In the genomic region with DNA sequence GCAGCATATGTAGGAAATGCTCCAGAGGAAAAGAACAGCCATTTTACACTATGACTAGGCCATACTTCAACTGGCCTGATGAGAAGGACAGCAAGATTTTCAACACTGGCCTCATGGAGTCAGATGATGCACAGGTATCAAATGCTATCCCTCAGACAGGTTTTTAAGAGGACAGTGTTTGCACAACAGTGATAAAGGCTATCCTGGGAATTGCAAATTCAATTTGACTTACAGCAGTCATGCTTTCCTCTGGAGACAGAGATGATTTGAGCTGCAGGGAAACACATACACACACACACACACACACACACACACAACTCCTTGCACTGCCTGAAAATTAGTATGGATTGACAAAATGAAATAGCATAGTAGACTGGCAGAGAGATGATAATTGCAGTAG, we compare ENCODE assay signal across 22 cellular contexts.
DNase-seq lines count a peak whose midpoint lies in the region; ATAC-seq, FAIRE-seq and TF ChIP-seq lines count a peak whose summit lies in the region.
"Had no signal": no experiment of that assay in that cellular context is flagged by ENCODE, and none has a peak within 500 bp of the region (broad histone marks: within the 10 kb centered on the region; RNA-seq: fewer than 3 reads in every experiment).

No MANE protein-coding gene starts in this region.

- H3K27ac ChIP-seq in liver (ENCODE audit: low read depth in 1 of 2, low read length in 2 of 2) (peak overlapping the region; percentile 16 to 56), HepG2 (ENCODE audit: extremely low read length, insufficient read depth, low read length) (no peak overlapping the region)
- H3K27ac ChIP-seq: C4-2B, neutrophil, suprapubic skin had no signal

- H3K36me3 ChIP-seq in liver (ENCODE audit: control insufficient read depth in 4 of 4, insufficient read depth in 3 of 4, low read depth in 1 of 4, low read length in 3 of 4) (no peaks in the 10 kb centered on the region), HepG2 (replicated peaks in 1 of 2; ENCODE audit: control insufficient read depth in 1 of 2, insufficient read depth in 2 of 2, low read length in 2 of 2) (no peaks in the 10 kb centered on the region)
- H3K36me3 ChIP-seq: HAP-1, neutrophil, suprapubic skin had no signal

- H3K9ac ChIP-seq in liver (ENCODE audit: low read depth in 1 of 2, low read length in 2 of 2) (no peak overlapping the region), HepG2 (ENCODE audit: insufficient read depth, low read depth, low read length) (no peak overlapping the region)

- no peaks in the 10 kb centered on the region for H3K79me2 ChIP-seq in HepG2 (ENCODE audit: insufficient read depth, low read length)

- no peak for TF ChIP-seq CTCF in liver (IDR thresholded peaks at IDR 0.05; ENCODE audit: low read depth, low read length, missing input control)
- TF ChIP-seq CTCF in HepG2 (CRISPR knock-in tag; IDR thresholded peaks at IDR 0.05), result no peak
- TF ChIP-seq CTCF in epithelial cell of esophagus (IDR thresholded peaks at IDR 0.05; ENCODE audit: insufficient read depth, low read depth, low read length, missing control alignments), result no peak
- no peak for TF ChIP-seq CTCF in omental fat pad (IDR thresholded peaks at IDR 0.05)

- CTCF ChIA-PET in HepG2 (lab: Yijun Ruan, JAX; ENCODE audit: low intra/inter-chr PET ratio, low total read pairs), result no interaction called here

- TF ChIP-seq EP300 in HepG2 (IDR thresholded peaks at IDR 0.05; ENCODE audit: low read depth in 2 of 2, low read length in 2 of 2), result no peak
- no peak for TF ChIP-seq EP300 in HepG2 (CRISPR knock-in tag; IDR thresholded peaks at IDR 0.05; ENCODE audit: borderline replicate concordance)

- TF ChIP-seq RAD21 in liver (IDR thresholded peaks at IDR 0.05) (peak in 1 of 2 donors; percentile 35), HepG2 (CRISPR knock-in tag; IDR thresholded peaks at IDR 0.05) (no peak)

- POLR2A ChIA-PET in HepG2 (lab: Yijun Ruan, JAX), result no interaction called here

- FAIRE-seq in HepG2 (lab: Jason Lieb, UNC), result no peak
- FAIRE-seq: small intestine had no signal

- no peak overlapping the region for H3K4me3 ChIP-seq in liver (ENCODE audit: low read depth in 1 of 3, low read length in 3 of 3)
- no peak overlapping the region for H3K4me3 ChIP-seq in HepG2 (replicated peaks in 1 of 3; ENCODE audit: insufficient read depth in 1 of 3, low read depth in 2 of 3, low read length in 3 of 3)
- no peak overlapping the region for H3K4me3 ChIP-seq in epithelial cell of esophagus (ENCODE audit: low read length)
- H3K4me3 ChIP-seq: HAP-1, lung, suprapubic skin had no signal

- no peak overlapping the region for H2AFZ ChIP-seq in HepG2 (ENCODE audit: low read length)

- TF ChIP-seq POLR2A in HepG2 (IDR thresholded peaks at IDR 0.05; ENCODE audit: insufficient read depth in 1 of 2, low read depth in 2 of 2, low read length in 2 of 2), result no peak

- H3K27me3 Mint-ChIP-seq in T-helper 17 cell, result no peaks in the 10 kb centered on the region
- H3K27me3 Mint-ChIP-seq: activated naive CD4-positive, alpha-beta T cell treated with anti-CD3 and anti-CD28 coated beads, Interleukin-2, amount 50 U/mL, for 24 hours had no signal

- no peaks in the 10 kb centered on the region for H4K20me1 ChIP-seq in HepG2 (ENCODE audit: insufficient read depth, low read length)

- in situ Hi-C loops in HepG2 (cut with HindIII; ENCODE audit: extremely low pct_ligation_motif_present, low pct_unique_long_range_greater_than_20kb), result no loop called here

- no peaks in the 10 kb centered on the region for H3K27me3 ChIP-seq in liver (ENCODE audit: control insufficient read depth in 4 of 4, insufficient read depth in 4 of 4, low read length in 3 of 4)
- no peaks in the 10 kb centered on the region for H3K27me3 ChIP-seq in HepG2 (ENCODE audit: control insufficient read depth in 1 of 2, insufficient read depth in 2 of 2, low read length in 2 of 2)
- H3K27me3 ChIP-seq: foreskin keratinocyte, neutrophil, suprapubic skin had no signal

- intact Hi-C loops in HepG2 (cut with micrococcal nuclease; ENCODE audit: unreplicated experiment), result no loop called here

- ATAC-seq in HepG2, result no peak
- ATAC-seq in GM19328 (IDR thresholded peaks at IDR 0.05; ENCODE audit: unreplicated experiment), result no peak
- no peak for ATAC-seq in HG02840 (IDR thresholded peaks at IDR 0.05; ENCODE audit: low FRiP score, unreplicated experiment)
- ATAC-seq in omental fat pad (ENCODE audit: low FRiP score), result no peak
- ATAC-seq in T-helper 17 cell, result no peak
- ATAC-seq: foreskin keratinocyte; stimulated activated effector memory CD8-positive, alpha-beta T cell treated with anti-CD3 and anti-CD28 coated beads, Interleukin-12 subunit alpha, Interleukin-12 subunit beta, amount 100 ng/mL, for 72 hours had no signal

- no peak overlapping the region for H3K4me2 ChIP-seq in HepG2 (ENCODE audit: low read depth, low read length)

- peaks cover 0 to 19% (median 8%) of the 10 kb centered on the region in 4 donors for H3K4me1 ChIP-seq in liver (ENCODE audit: control insufficient read depth in 4 of 4, insufficient read depth in 4 of 4, low read length in 3 of 4)
- H3K4me1 ChIP-seq in HepG2 (ENCODE audit: insufficient read depth, low read length), result peaks cover 8% of the 10 kb centered on the region; the same call in 1 of the 2 replicates
- H3K4me1 ChIP-seq: HAP-1 had no signal

- H3K36me3 Mint-ChIP-seq in T-helper 17 cell (ENCODE audit: low read depth), result no peaks in the 10 kb centered on the region
- H3K36me3 Mint-ChIP-seq: activated naive CD4-positive, alpha-beta T cell treated with anti-CD3 and anti-CD28 coated beads, Interleukin-2, amount 50 U/mL, for 24 hours; stimulated activated effector memory CD8-positive, alpha-beta T cell treated with anti-CD3 and anti-CD28 coated beads, Interleukin-12 subunit alpha, Interleukin-12 subunit beta, amount 100 ng/mL, for 72 hours had no signal

- DNase-seq in HepG2 (ENCODE audit: low spot score) (no peak), NCI-H510A treated with DMSO at 0.1 percent for 48 hours (lab: John Stamatoyannopoulos, UW) (peak; percentile 39), epithelial cell of esophagus (ENCODE audit: low read depth) (peak; percentile 10), omental fat pad (ENCODE audit: low spot score) (no peak), T-helper 17 cell (no peak)
- DNase-seq: activated CD4-positive, alpha-beta T cell treated with anti-CD3 and anti-CD28 coated beads for 48 hours; central memory CD4-positive, alpha-beta T cell; DMS 273 treated with DMSO at 0.1 percent for 48 hours; NCI-H774; stimulated activated CD4-positive, alpha-beta T cell treated with anti-CD3 and anti-CD28 coated beads, Interleukin-2, amount 100 ng/mL, for 24 hours had no signal

- H3K4me3 Mint-ChIP-seq in T-helper 17 cell, result no peak overlapping the region
- H3K4me3 Mint-ChIP-seq: activated naive CD4-positive, alpha-beta T cell treated with anti-CD3 and anti-CD28 coated beads, Interleukin-2, amount 50 U/mL, for 24 hours; stimulated activated effector memory CD8-positive, alpha-beta T cell treated with anti-CD3 and anti-CD28 coated beads, Interleukin-12 subunit alpha, Interleukin-12 subunit beta, amount 100 ng/mL, for 72 hours had no signal

- no peaks in the 10 kb centered on the region for H3K9me3 ChIP-seq in liver (ENCODE audit: control insufficient read depth in 4 of 4, low read length in 3 of 4)
- H3K9me3 ChIP-seq in HepG2 (ENCODE audit: low read length), result no peaks in the 10 kb centered on the region
- H3K9me3 ChIP-seq in T-helper 17 cell (ENCODE audit: control insufficient read depth, low read length, poor library complexity, severe bottlenecking), result no peaks in the 10 kb centered on the region
- H3K9me3 ChIP-seq: HAP-1, neutrophil, suprapubic skin had no signal

- no TSS peak for BruUV-seq in HepG2 (replicated peaks; lab: Mats Ljungman, UMichigan)

- no peak overlapping the region for H3K27ac Mint-ChIP-seq in T-helper 17 cell
- H3K27ac Mint-ChIP-seq: activated naive CD4-positive, alpha-beta T cell treated with anti-CD3 and anti-CD28 coated beads, Interleukin-2, amount 50 U/mL, for 24 hours; stimulated activated effector memory CD8-positive, alpha-beta T cell treated with anti-CD3 and anti-CD28 coated beads, Interleukin-12 subunit alpha, Interleukin-12 subunit beta, amount 100 ng/mL, for 72 hours had no signal

- H3K4me1 Mint-ChIP-seq in T-helper 17 cell, result no peaks in the 10 kb centered on the region

TF ChIP-seq in liver, 16 proteins besides CTCF, POLR2A, EP300 and RAD21 (continues in another document):
- TF ChIP-seq JUND (IDR thresholded peaks at IDR 0.05) (no peak), SP1 (IDR thresholded peaks at IDR 0.05) (no peak), TAF1 (conservative IDR thresholded peaks at IDR 0.05) (no peak), YY1 (IDR thresholded peaks at IDR 0.05) (no peak), FOXA2 (IDR thresholded peaks at IDR 0.05) (no peak), NR2F2 (IDR thresholded peaks at IDR 0.05) (no peak), HNF4G (IDR thresholded peaks at IDR 0.05) (no peak)

TF ChIP-seq in HepG2, 621 proteins besides CTCF, POLR2A, EP300 and RAD21 (continues in another document):
- TF ChIP-seq NFKB2 (CRISPR knock-in tag; IDR thresholded peaks at IDR 0.05; ENCODE audit: borderline replicate concordance), result no peak
- TF ChIP-seq, protein P1, sequence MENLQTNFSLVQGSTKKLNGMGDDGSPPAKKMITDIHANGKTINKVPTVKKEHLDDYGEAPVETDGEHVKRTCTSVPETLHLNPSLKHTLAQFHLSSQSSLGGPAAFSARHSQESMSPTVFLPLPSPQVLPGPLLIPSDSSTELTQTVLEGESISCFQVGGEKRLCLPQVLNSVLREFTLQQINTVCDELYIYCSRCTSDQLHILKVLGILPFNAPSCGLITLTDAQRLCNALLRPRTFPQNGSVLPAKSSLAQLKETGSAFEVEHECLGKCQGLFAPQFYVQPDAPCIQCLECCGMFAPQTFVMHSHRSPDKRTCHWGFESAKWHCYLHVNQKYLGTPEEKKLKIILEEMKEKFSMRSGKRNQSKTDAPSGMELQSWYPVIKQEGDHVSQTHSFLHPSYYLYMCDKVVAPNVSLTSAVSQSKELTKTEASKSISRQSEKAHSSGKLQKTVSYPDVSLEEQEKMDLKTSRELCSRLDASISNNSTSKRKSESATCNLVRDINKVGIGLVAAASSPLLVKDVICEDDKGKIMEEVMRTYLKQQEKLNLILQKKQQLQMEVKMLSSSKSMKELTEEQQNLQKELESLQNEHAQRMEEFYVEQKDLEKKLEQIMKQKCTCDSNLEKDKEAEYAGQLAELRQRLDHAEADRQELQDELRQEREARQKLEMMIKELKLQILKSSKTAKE (CRISPR knock-in tag; IDR thresholded peaks at IDR 0.05; ENCODE audit: borderline replicate concordance), result no peak

Comparison
In these comparisons a context has a peak if more than half of its experiments do, and no peak if none do; other contexts are left out.
1. DNase-seq: peak in NCI-H510A treated with DMSO at 0.1 percent for 48 hours (single experiment) and epithelial cell of esophagus (single experiment); none in HepG2 (single experiment), omental fat pad (single experiment) and T-helper 17 cell (0 of 3).